Comparison of ENCODE assay signal across 8 cellular contexts in genomic region chr5:122774519-122774860, GRCh38. TPM values are rescaled to one million over a fixed set of nuclear protein-coding genes. Genes with fewer than 3 reads are reported as not detected.
DNase-seq lines count a peak whose midpoint lies in the region; ATAC-seq, FAIRE-seq and TF ChIP-seq lines count a peak whose summit lies in the region.

No MANE protein-coding gene starts in this region.

- no peak overlapping the region for H3K27ac ChIP-seq in PC-3 (ENCODE audit: low read length)
- H3K27ac ChIP-seq in esophagus squamous epithelium: peak overlapping the region; percentile 80 to 93 (median 90)
- H3K27ac ChIP-seq in pancreas: peak overlapping the region in 2 of 4 donors; percentile 83 to 87

- peaks cover 42% of the 10 kb centered on the region for H3K4me1 Mint-ChIP-seq in HFFc6 (ENCODE audit: low read depth)

- H3K36me3 ChIP-seq in PC-3 (ENCODE audit: low read depth, low read length) (no peaks in the 10 kb centered on the region; the same call in 1 of the 2 replicates), esophagus squamous epithelium (no peaks in the 10 kb centered on the region), pancreas (no peaks in the 10 kb centered on the region)

- H3K9me3 ChIP-seq in PC-3 (ENCODE audit: low read length): no peaks in the 10 kb centered on the region
- H3K9me3 ChIP-seq in esophagus squamous epithelium: no peaks in the 10 kb centered on the region
- H3K9me3 ChIP-seq in pancreas: no peaks in the 10 kb centered on the region

- no peak overlapping the region; the same call in 1 of the 2 replicates for H3K9ac ChIP-seq in PC-3 (ENCODE audit: low read length)

- WGBS in esophagus squamous epithelium, 2 donors: 27 to 29% methylated on average over 5 to 7 of the region's 8 CpGs
- 15 to 20% methylated on average over 8 of the region's 8 CpGs for whole genome bisulfite sequencing in pancreas, 2 donors

- TF ChIP-seq POLR2A in esophagus squamous epithelium (IDR thresholded peaks at IDR 0.05): no peak

- H3K9me3 Mint-ChIP-seq in HFFc6: no peaks in the 10 kb centered on the region

- peak overlapping the region; percentile 94 for H3K4me3 Mint-ChIP-seq in HFFc6

- peak overlapping the region; percentile 71 for H3K27ac Mint-ChIP-seq in HFFc6

- H3K36me3 Mint-ChIP-seq in HFFc6 (ENCODE audit: low read depth): no peaks in the 10 kb centered on the region

- CTCF ChIA-PET in PC-3 (lab: Charles Lee): no interaction called here

- H3K4me2 ChIP-seq in PC-3 (ENCODE audit: low read length): peak overlapping the region; percentile 96

- DNase-seq in HFFc6 (no peak), PC-3 (no peak), esophagus squamous epithelium (lab: John Stamatoyannopoulos, UW) (no peak), pancreas (no peak), dermis blood vessel endothelial cell (no peak), SIG-M5 (lab: John Stamatoyannopoulos, UW) (no peak), GM13977 (ENCODE audit: low spot score) (no peak)

- POLR2A ChIA-PET in PC-3 (lab: Charles Lee; ENCODE audit: unreplicated experiment): interaction anchor here (0.6 kb wide), 1 partner anchor 72 kb away, joined by 3 read pairs; no protein-coding TSS in a partner anchor

- H4K20me1 ChIP-seq in PC-3 (ENCODE audit: low read length): peaks cover 10% of the 10 kb centered on the region

- H3K27me3 ChIP-seq in PC-3 (ENCODE audit: low read length): no peaks in the 10 kb centered on the region
- H3K27me3 ChIP-seq in esophagus squamous epithelium: no peaks in the 10 kb centered on the region
- no peaks in the 10 kb centered on the region for H3K27me3 ChIP-seq in pancreas

- in situ Hi-C loops in GM13977 (cut with MboI; ENCODE audit: low pct_unique_long_range_greater_than_20kb, low sequenced_read_pairs, unreplicated experiment): no loop called here

- FAIRE-seq in pancreas (lab: Jason Lieb, UNC): no peak

- H3K4me1 ChIP-seq in PC-3 (ENCODE audit: insufficient read depth, low read length) (peaks cover 10% of the 10 kb centered on the region; the same call in 1 of the 2 replicates), esophagus squamous epithelium (peaks cover 4 to 30% (median 16%) of the 10 kb centered on the region in 3 donors), pancreas (peaks cover 0 to 18% (median 10%) of the 10 kb centered on the region in 3 donors)

- peaks cover 45% of the 10 kb centered on the region for H3K79me2 ChIP-seq in PC-3 (ENCODE audit: low read length)

- peak overlapping the region; percentile 92 for H3K4me3 ChIP-seq in PC-3 (ENCODE audit: low read length)
- peak overlapping the region; percentile 83 to 97 (median 90) for H3K4me3 ChIP-seq in esophagus squamous epithelium
- peak overlapping the region in 3 of 4 donors; percentile 79 to 88 (median 87) for H3K4me3 ChIP-seq in pancreas

- TF ChIP-seq CTCF in HFFc6 (IDR thresholded peaks at IDR 0.05): no peak
- no peak for TF ChIP-seq CTCF in PC-3 (conservative IDR thresholded peaks at IDR 0.05; ENCODE audit: low read depth, low read length)
- no peak for TF ChIP-seq CTCF in esophagus squamous epithelium (IDR thresholded peaks at IDR 0.05)
- TF ChIP-seq CTCF in pancreas (IDR thresholded peaks at IDR 0.05): no peak
- TF ChIP-seq CTCF in GM13977 (IDR thresholded peaks at IDR 0.05; ENCODE audit: extremely low read depth, insufficient read depth, missing control alignments): no peak

- ATAC-seq in GM18511 (IDR thresholded peaks at IDR 0.05; ENCODE audit: unreplicated experiment) (peak; percentile 43), PC-3 (peak; percentile 29), pancreas (peak in 3 of 4 donors; percentile 40 to 51 (median 45))

- H2AFZ ChIP-seq in PC-3 (ENCODE audit: low read length): peak overlapping the region; percentile 85

- H3K27me3 Mint-ChIP-seq in HFFc6 (ENCODE audit: insufficient read depth): peaks cover 2% of the 10 kb centered on the region; the same call in 1 of the 2 replicates

- H3F3A ChIP-seq in PC-3 (ENCODE audit: low read length, unreplicated experiment): no peaks in the 10 kb centered on the region

- H3K9me2 ChIP-seq in PC-3 (replicated peaks; ENCODE audit: low read length): no peaks in the 10 kb centered on the region

- BruUV-seq in PC-3 (replicated peaks; lab: Mats Ljungman, UMichigan): TSS peak; percentile 44

- intact Hi-C loops in PC-3 (cut with micrococcal nuclease): loop anchor here (5.0 kb wide), 1 partner anchor 47 kb away; no protein-coding TSS in a partner anchor
- intact Hi-C loops in esophagus squamous epithelium (cut with DNase I): no loop called here
- intact Hi-C loops in pancreas (cut with DNase I): no loop called here

RNA-seq across cellular contexts. Expression of gene SNX2, which starts 0.4 kb away (rescaled TPM):
- 10 to 100 TPM; 39.0 to 48.4 (median 45.9) TPM for total RNA-seq in HFFc6 (2021; fragmentation: NEBNext Ultra II Directional; extraction: Animal tissue kit (Norgen Biotek cat#: 25700))
- total RNA-seq in PC-3 (2014; rRNA removed) (30.5 and 33.7 TPM in 2 replicates), esophagus squamous epithelium (10 to 100 TPM; 33.9 to 64.7 (median 49.1) TPM), pancreas (10 to 100 TPM; 24.9 to 42.9 (median 31.5) TPM), dermis blood vessel endothelial cell (86.9 and 105 TPM in 2 replicates)
- polyA plus RNA-seq in pancreas: 10 to 100 TPM; 11.4 to 23.7 TPM
